Comparison of ENCODE assay signal across 27 cellular contexts in genomic region chr1:41710980-41711379, GRCh38.
"Had no signal": no experiment of that assay in that cellular context is flagged by ENCODE, and none has a peak within 500 bp of the region (broad histone marks: within the 10 kb centered on the region; RNA-seq: fewer than 3 reads in every experiment).

No MANE protein-coding gene starts in this region.

- DNase-seq: activated CD4-positive, alpha-beta T cell treated with anti-CD3 and anti-CD28 coated beads, Interleukin-2, amount 10 ng/mL, durations not matched to agents 24 days and 14 days; activated CD4-positive, alpha-beta T cell treated with anti-CD3 and anti-CD28 coated beads, Interleukin-2, amount 50 U/mL, for 4 hours; activated CD8-positive, alpha-beta T cell treated with anti-CD3 and anti-CD28 coated beads for 36 hours; activated gamma-delta T cell treated with Interleukin-2 at 50 U/mL for 16 hours; activated naive CD4-positive, alpha-beta T cell treated with anti-CD3 and anti-CD28 coated beads, Interleukin-2, amount 10 ng/mL, durations not matched to agents 7 days and 5 days; activated naive CD8-positive, alpha-beta T cell treated with anti-CD3 and anti-CD28 coated beads, Interleukin-2, amount 50 U/mL, for 24 hours; activated T-cell treated with anti-CD3 and anti-CD28 coated beads, Interleukin-2, amount 50 U/mL, for 1 hour; activated T-cell treated with anti-CD3 and anti-CD28 coated beads, Interleukin-2, amount 50 U/mL, for 72 hours; caudate nucleus; cerebellar nuclear complex; NCI-H1105; NCI-H1417 treated with DMSO at 0.1 percent for 48 hours; NCI-H187 treated with DMSO at 0.1 percent for 48 hours; NCI-H2081; NCI-H2171 treated with DMSO at 0.1 percent for 48 hours; NCI-H2227 treated with DMSO at 0.1 percent for 48 hours; NCI-H446 treated with DMSO at 0.1 percent for 48 hours; NCI-H524; SHP77; SJCRH30; SW 1271; T-helper 1 cell; T-helper 2 cell; T-helper 9 cell; WERI-Rb-1 had no signal

- H3K4me3 ChIP-seq: SJCRH30 had no signal

- ATAC-seq: activated CD8-positive, alpha-beta T cell treated with anti-CD3 and anti-CD28 coated beads for 36 hours; activated naive CD8-positive, alpha-beta T cell treated with anti-CD3 and anti-CD28 coated beads, Interleukin-2, amount 50 U/mL, for 24 hours; activated T-cell treated with anti-CD3 and anti-CD28 coated beads, Interleukin-2, amount 50 U/mL, for 72 hours; activated T-helper 17 cell treated with anti-CD3 and anti-CD28 coated beads, Interleukin-2, amount 50 U/mL, for 72 hours; Panc1 had no signal

- H3K36me3 ChIP-seq: SJCRH30, WERI-Rb-1 had no signal

- H3K9me3 ChIP-seq: SJCRH30 had no signal

- H3K27ac ChIP-seq: SJCRH30, WERI-Rb-1 had no signal
